ENCODE assay signal across 24 cellular contexts in genomic region chr9:15206949-15207696, GRCh38.
A peak's percentile ranks its signal among the peaks of the same experiment; 100 is the strongest.
DNase-seq lines count a peak whose midpoint lies in the region; ATAC-seq and TF ChIP-seq lines count a peak whose summit lies in the region.
"Had no signal": no experiment of that assay in that cellular context is flagged by ENCODE, and none has a peak within 500 bp of the region (broad histone marks: within the 10 kb centered on the region; RNA-seq: fewer than 3 reads in every experiment).

No MANE protein-coding gene starts in this region.

- peaks cover 40% of the 10 kb centered on the region for H3K36me3 Mint-ChIP-seq in activated naive CD4-positive, alpha-beta T cell treated with anti-CD3 and anti-CD28 coated beads for 36 hours (ENCODE audit: low read depth)
- H3K36me3 Mint-ChIP-seq in activated T-helper 1 cell treated with anti-CD3 and anti-CD28 coated beads, Interleukin-12 subunit alpha, Interleukin-12 subunit beta, Interleukin-2, Interleukin-4 antibody, amounts not matched to agents 30 ng/mL and 10 ng/mL and 1 ng/mL, durations not matched to agents 14 hours and 24 hours and 36 hours (ENCODE audit: low read depth), result peaks cover 40% of the 10 kb centered on the region
- peaks cover 37% of the 10 kb centered on the region for H3K36me3 Mint-ChIP-seq in nephron progenitor cell (ENCODE audit: low read depth)

- no peak overlapping the region for H3K4me2 ChIP-seq in GM23248 (ENCODE audit: unreplicated experiment)
- H3K4me2 ChIP-seq: BLaER1 treated with 17β-estradiol and CSF1 and Interleukin-3, amounts not matched to agents 10 nM and 100 nM; KMS-11 had no signal

- H3K4me3 ChIP-seq in GM23248, result no peak overlapping the region
- H3K4me3 ChIP-seq: BLaER1 treated with 17β-estradiol and CSF1 and Interleukin-3, amounts not matched to agents 10 nM and 100 nM; pancreas; SJCRH30; upper lobe of right lung had no signal

- no peak for TF ChIP-seq CTCF in nephron progenitor cell (IDR thresholded peaks at IDR 0.05)

- no peaks in the 10 kb centered on the region for H3K9me2 ChIP-seq in GM23248 (ENCODE audit: insufficient read depth)

- no peak for DNase-seq in activated naive CD4-positive, alpha-beta T cell treated with anti-CD3 and anti-CD28 coated beads for 36 hours
- DNase-seq in activated naive CD4-positive, alpha-beta T cell (lab: John Stamatoyannopoulos, UW), result no peak
- DNase-seq in GM23248 (peak; percentile 9), nephron progenitor cell (no peak), cortex of kidney (lab: John Stamatoyannopoulos, UW) (no peak), ACHN (no peak)
- DNase-seq in activated T-helper 1 cell treated with anti-CD3 and anti-CD28 coated beads, Interleukin-12 subunit alpha, Interleukin-12 subunit beta, Interleukin-2, Interleukin-4 antibody, amounts not matched to agents 30 ng/mL and 10 ng/mL and 1 ng/mL, durations not matched to agents 14 hours and 24 hours and 36 hours (ENCODE audit: low spot score), result no peak
- DNase-seq: activated CD4-positive, CD25-positive, alpha-beta regulatory T cell; anterior cingulate cortex; effector CD4-positive, alpha-beta T cell; HCEC 1CT; NCI-H1048; NCI-H510A; pancreas; SJCRH30; stimulated activated naive B cell treated with anti-CD40 and anti-IgM and Interleukin-4, amounts not matched to agents 10 μg/mL and 1 μg/mL and 100 μg/mL, for 72 hours; upper lobe of right lung had no signal

- no peak for ATAC-seq in HG02840 (IDR thresholded peaks at IDR 0.05; ENCODE audit: low FRiP score, unreplicated experiment)
- ATAC-seq: left lobe of liver; pancreas; stimulated activated naive B cell treated with anti-CD40 and anti-IgM and Interleukin-4, amounts not matched to agents 10 μg/mL and 1 μg/mL and 100 μg/mL, for 72 hours; upper lobe of right lung had no signal

- CTCF ChIA-PET in activated naive CD4-positive, alpha-beta T cell treated with anti-CD3 and anti-CD28 coated beads for 36 hours (lab: Charles Lee), result interaction anchor here (1.0 kb wide), 2 partner anchors 25 to 384 kb away, joined by 3 read pairs; no protein-coding TSS in a partner anchor

- no peaks in the 10 kb centered on the region for H3K27me3 ChIP-seq in GM23248 (replicated peaks; ENCODE audit: insufficient read depth)
- H3K27me3 ChIP-seq: BLaER1 treated with 17β-estradiol and CSF1 and Interleukin-3, amounts not matched to agents 10 nM and 100 nM; pancreas; SJCRH30; upper lobe of right lung had no signal

- H3F3A ChIP-seq in GM23248 (ENCODE audit: insufficient read depth), result no peaks in the 10 kb centered on the region

- peak overlapping the region; percentile 11 for H3K27ac Mint-ChIP-seq in activated naive CD4-positive, alpha-beta T cell treated with anti-CD3 and anti-CD28 coated beads for 36 hours
- peak overlapping the region; percentile 80 for H3K27ac Mint-ChIP-seq in activated T-helper 1 cell treated with anti-CD3 and anti-CD28 coated beads, Interleukin-12 subunit alpha, Interleukin-12 subunit beta, Interleukin-2, Interleukin-4 antibody, amounts not matched to agents 30 ng/mL and 10 ng/mL and 1 ng/mL, durations not matched to agents 14 hours and 24 hours and 36 hours
- peak overlapping the region; percentile 48 for H3K27ac Mint-ChIP-seq in nephron progenitor cell
- H3K27ac Mint-ChIP-seq: memory B cell; stimulated activated naive B cell treated with anti-CD40 and anti-IgM and Interleukin-4, amounts not matched to agents 10 μg/mL and 1 μg/mL and 100 μg/mL, for 72 hours had no signal

- no peak overlapping the region for H3K4me3 Mint-ChIP-seq in activated naive CD4-positive, alpha-beta T cell treated with anti-CD3 and anti-CD28 coated beads for 36 hours
- H3K4me3 Mint-ChIP-seq in activated T-helper 1 cell treated with anti-CD3 and anti-CD28 coated beads, Interleukin-12 subunit alpha, Interleukin-12 subunit beta, Interleukin-2, Interleukin-4 antibody, amounts not matched to agents 30 ng/mL and 10 ng/mL and 1 ng/mL, durations not matched to agents 14 hours and 24 hours and 36 hours, result no peak overlapping the region
- H3K4me3 Mint-ChIP-seq in nephron progenitor cell, result no peak overlapping the region
- H3K4me3 Mint-ChIP-seq: memory B cell; neural crest cell; stimulated activated naive B cell treated with anti-CD40 and anti-IgM and Interleukin-4, amounts not matched to agents 10 μg/mL and 1 μg/mL and 100 μg/mL, for 72 hours had no signal

- H3K9me3 ChIP-seq in GM23248 (ENCODE audit: low read depth), result no peaks in the 10 kb centered on the region
- H3K9me3 ChIP-seq: pancreas, SJCRH30, upper lobe of right lung had no signal

- H3K27ac ChIP-seq in GM23248, result no peak overlapping the region
- H3K27ac ChIP-seq: BLaER1 treated with 17β-estradiol and CSF1 and Interleukin-3, amounts not matched to agents 10 nM and 100 nM; epithelial cell of prostate; KMS-11; pancreas; SJCRH30; upper lobe of right lung had no signal

- no peaks in the 10 kb centered on the region for H3K79me2 ChIP-seq in GM23248 (ENCODE audit: insufficient read depth)

- no peaks in the 10 kb centered on the region for H4K20me1 ChIP-seq in GM23248 (ENCODE audit: insufficient read depth)
- H4K20me1 ChIP-seq: BLaER1 treated with 17β-estradiol and CSF1 and Interleukin-3, amounts not matched to agents 10 nM and 100 nM had no signal

- 0 out of 2 replicates have a peak, but pooled peaks cover 3% of the 10 kb centered on the region for H3K36me3 ChIP-seq in GM23248 (ENCODE audit: low read depth)
- H3K36me3 ChIP-seq: BLaER1 treated with 17β-estradiol and CSF1 and Interleukin-3, amounts not matched to agents 10 nM and 100 nM; pancreas; SJCRH30 had no signal

- H2AFZ ChIP-seq in GM23248, result no peak overlapping the region

- WGBS in GM23248 (ENCODE audit: low coverage in 1 of 2, low lambda C conversion rate in 2 of 2, missing lambda C conversion rate in 2 of 2), 2 experiments, result 86 to 87% methylated on average over 3 of the region's 3 CpGs

- intact Hi-C loops in activated naive CD4-positive, alpha-beta T cell treated with anti-CD3 and anti-CD28 coated beads for 36 hours (cut with micrococcal nuclease), result loop anchor here (5.0 kb wide), 2 partner anchors 55 to 345 kb away; partner anchors contain the start of gene CCDC171
- intact Hi-C loops in activated T-helper 1 cell treated with anti-CD3 and anti-CD28 coated beads, Interleukin-12 subunit alpha, Interleukin-12 subunit beta, Interleukin-2, Interleukin-4 antibody, amounts not matched to agents 30 ng/mL and 10 ng/mL and 1 ng/mL, durations not matched to agents 14 hours and 24 hours and 36 hours (cut with micrococcal nuclease), result loop anchor here (1.0 to 2.0 kb wide), 2 partner anchors 16 to 21 kb away; no protein-coding TSS in a partner anchor

- peaks cover 8% of the 10 kb centered on the region for H3K9me3 Mint-ChIP-seq in activated naive CD4-positive, alpha-beta T cell treated with anti-CD3 and anti-CD28 coated beads for 36 hours
- peaks cover 17% of the 10 kb centered on the region for H3K9me3 Mint-ChIP-seq in activated T-helper 1 cell treated with anti-CD3 and anti-CD28 coated beads, Interleukin-12 subunit alpha, Interleukin-12 subunit beta, Interleukin-2, Interleukin-4 antibody, amounts not matched to agents 30 ng/mL and 10 ng/mL and 1 ng/mL, durations not matched to agents 14 hours and 24 hours and 36 hours
- peaks cover 4% of the 10 kb centered on the region for H3K9me3 Mint-ChIP-seq in nephron progenitor cell
- H3K9me3 Mint-ChIP-seq: neural crest cell had no signal

- in situ Hi-C loops in GM23248 (cut with MboI) (no loop called here), ACHN (cut with HindIII; ENCODE audit: low pct_ligation_motif_present, low pct_unique_long_range_greater_than_20kb, low sequenced_read_pairs) (no loop called here)

- peaks cover 15% of the 10 kb centered on the region for H3K4me1 Mint-ChIP-seq in activated naive CD4-positive, alpha-beta T cell treated with anti-CD3 and anti-CD28 coated beads for 36 hours (ENCODE audit: low read depth)
- peaks cover 40% of the 10 kb centered on the region for H3K4me1 Mint-ChIP-seq in activated T-helper 1 cell treated with anti-CD3 and anti-CD28 coated beads, Interleukin-12 subunit alpha, Interleukin-12 subunit beta, Interleukin-2, Interleukin-4 antibody, amounts not matched to agents 30 ng/mL and 10 ng/mL and 1 ng/mL, durations not matched to agents 14 hours and 24 hours and 36 hours (ENCODE audit: low read depth)
- peaks cover 35% of the 10 kb centered on the region for H3K4me1 Mint-ChIP-seq in nephron progenitor cell
- H3K4me1 Mint-ChIP-seq: memory B cell had no signal

- H3K27me3 Mint-ChIP-seq in activated naive CD4-positive, alpha-beta T cell treated with anti-CD3 and anti-CD28 coated beads for 36 hours (ENCODE audit: low read depth), result no peaks in the 10 kb centered on the region
- no peaks in the 10 kb centered on the region for H3K27me3 Mint-ChIP-seq in activated T-helper 1 cell treated with anti-CD3 and anti-CD28 coated beads, Interleukin-12 subunit alpha, Interleukin-12 subunit beta, Interleukin-2, Interleukin-4 antibody, amounts not matched to agents 30 ng/mL and 10 ng/mL and 1 ng/mL, durations not matched to agents 14 hours and 24 hours and 36 hours (ENCODE audit: insufficient read depth)
- peaks cover 5% of the 10 kb centered on the region for H3K27me3 Mint-ChIP-seq in nephron progenitor cell (ENCODE audit: low read depth, poor library complexity)
- H3K27me3 Mint-ChIP-seq: memory B cell; stimulated activated naive B cell treated with anti-CD40 and anti-IgM and Interleukin-4, amounts not matched to agents 10 μg/mL and 1 μg/mL and 100 μg/mL, for 72 hours had no signal

- no peak overlapping the region for H3K9ac ChIP-seq in GM23248
- H3K9ac ChIP-seq: BLaER1 treated with 17β-estradiol and CSF1 and Interleukin-3, amounts not matched to agents 10 nM and 100 nM; KMS-11 had no signal

- peaks cover 14% of the 10 kb centered on the region for H3K4me1 ChIP-seq in GM23248 (ENCODE audit: insufficient read depth)
- H3K4me1 ChIP-seq: pancreas, SJCRH30 had no signal

Comparison
In these comparisons a context has a peak if more than half of its experiments do, and no peak if none do; other contexts are left out.
1. H3K27ac Mint-ChIP-seq: peak in every context shown above with its lines; median percentile 80 in activated T-helper 1 cell treated with anti-CD3 and anti-CD28 coated beads, Interleukin-12 subunit alpha, Interleukin-12 subunit beta, Interleukin-2, Interleukin-4 antibody, amounts not matched to agents 30 ng/mL and 10 ng/mL and 1 ng/mL, durations not matched to agents 14 hours and 24 hours and 36 hours; 48 in nephron progenitor cell; 11 in activated naive CD4-positive, alpha-beta T cell treated with anti-CD3 and anti-CD28 coated beads for 36 hours.